In the genomic region with DNA sequence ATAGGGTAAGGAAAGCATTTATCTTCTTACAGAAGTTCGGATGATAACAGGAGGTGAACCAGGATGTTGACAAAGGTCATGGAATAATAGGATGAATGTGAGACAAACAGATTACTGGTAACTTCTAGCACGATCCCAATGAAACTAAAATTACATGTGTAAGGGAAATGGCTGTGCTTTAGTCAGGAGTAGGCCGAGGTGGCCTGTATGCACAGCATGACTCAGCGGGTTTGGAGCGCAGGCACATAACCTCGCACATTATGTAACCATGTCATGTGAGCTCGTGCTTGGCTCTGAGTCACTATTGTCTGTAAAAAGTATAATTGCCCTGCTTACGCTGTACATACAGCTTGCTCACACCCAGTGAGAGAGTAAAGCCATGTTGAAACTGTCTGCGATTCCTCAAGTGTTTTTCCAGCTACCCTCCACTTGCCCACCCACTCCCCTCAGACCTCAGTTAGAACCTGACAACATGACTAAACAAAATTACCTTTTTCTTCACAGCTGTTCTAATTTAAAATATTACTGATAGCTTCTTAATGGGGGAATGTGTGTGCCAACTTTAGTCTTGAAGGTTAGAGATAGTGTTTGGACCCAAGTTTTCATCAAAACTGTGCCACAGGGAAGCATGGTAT, we compare ENCODE assay signal across 2 cellular contexts.
TF ChIP-seq lines count a peak whose summit lies in the region.

No MANE protein-coding gene starts in this region.

TF ChIP-seq in HCT116, 20 proteins besides CTCF, POLR2A, EP300 and RAD21:
- TF ChIP-seq EZH2 (IDR thresholded peaks at IDR 0.05) (no peak), CBX3 (IDR thresholded peaks at IDR 0.05; ENCODE audit: low read depth) (peak; percentile 65; the same call in 1 of the 2 replicates)

TF ChIP-seq in WTC11, 78 proteins besides CTCF, POLR2A, EP300 and RAD21:
- TF ChIP-seq NR1H2 (CRISPR knock-in tag; IDR thresholded peaks at IDR 0.05) (no peak), RELA (CRISPR knock-in tag; IDR thresholded peaks at IDR 0.05; ENCODE audit: borderline replicate concordance) (no peak), ZNF416 (CRISPR knock-in tag; IDR thresholded peaks at IDR 0.05) (no peak), NFYB (CRISPR knock-in tag; conservative IDR thresholded peaks at IDR 0.05; ENCODE audit: low read depth) (no peak), GRHL2 (CRISPR knock-in tag; IDR thresholded peaks at IDR 0.05; ENCODE audit: insufficient replicate concordance, severe bottlenecking) (no peak), ZBTB43 (CRISPR knock-in tag; IDR thresholded peaks at IDR 0.05) (no peak), FOXP1 (CRISPR knock-in tag; IDR thresholded peaks at IDR 0.05; ENCODE audit: borderline replicate concordance) (no peak), NFE2L1 (CRISPR knock-in tag; IDR thresholded peaks at IDR 0.05) (no peak), JAZF1 (CRISPR knock-in tag; IDR thresholded peaks at IDR 0.05) (no peak), TCF7 (CRISPR knock-in tag; IDR thresholded peaks at IDR 0.05; ENCODE audit: low read depth) (no peak), NR2C2 (CRISPR knock-in tag; IDR thresholded peaks at IDR 0.05) (no peak), KAT7 (CRISPR knock-in tag; IDR thresholded peaks at IDR 0.05; ENCODE audit: borderline replicate concordance) (no peak), E2F4 (CRISPR knock-in tag; IDR thresholded peaks at IDR 0.05; ENCODE audit: borderline replicate concordance, low read depth) (no peak)
- TF ChIP-seq, protein P1, sequence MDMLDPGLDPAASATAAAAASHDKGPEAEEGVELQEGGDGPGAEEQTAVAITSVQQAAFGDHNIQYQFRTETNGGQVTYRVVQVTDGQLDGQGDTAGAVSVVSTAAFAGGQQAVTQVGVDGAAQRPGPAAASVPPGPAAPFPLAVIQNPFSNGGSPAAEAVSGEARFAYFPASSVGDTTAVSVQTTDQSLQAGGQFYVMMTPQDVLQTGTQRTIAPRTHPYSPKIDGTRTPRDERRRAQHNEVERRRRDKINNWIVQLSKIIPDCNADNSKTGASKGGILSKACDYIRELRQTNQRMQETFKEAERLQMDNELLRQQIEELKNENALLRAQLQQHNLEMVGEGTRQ (CRISPR knock-in tag; IDR thresholded peaks at IDR 0.05): no peak
- TF ChIP-seq, protein P2, sequence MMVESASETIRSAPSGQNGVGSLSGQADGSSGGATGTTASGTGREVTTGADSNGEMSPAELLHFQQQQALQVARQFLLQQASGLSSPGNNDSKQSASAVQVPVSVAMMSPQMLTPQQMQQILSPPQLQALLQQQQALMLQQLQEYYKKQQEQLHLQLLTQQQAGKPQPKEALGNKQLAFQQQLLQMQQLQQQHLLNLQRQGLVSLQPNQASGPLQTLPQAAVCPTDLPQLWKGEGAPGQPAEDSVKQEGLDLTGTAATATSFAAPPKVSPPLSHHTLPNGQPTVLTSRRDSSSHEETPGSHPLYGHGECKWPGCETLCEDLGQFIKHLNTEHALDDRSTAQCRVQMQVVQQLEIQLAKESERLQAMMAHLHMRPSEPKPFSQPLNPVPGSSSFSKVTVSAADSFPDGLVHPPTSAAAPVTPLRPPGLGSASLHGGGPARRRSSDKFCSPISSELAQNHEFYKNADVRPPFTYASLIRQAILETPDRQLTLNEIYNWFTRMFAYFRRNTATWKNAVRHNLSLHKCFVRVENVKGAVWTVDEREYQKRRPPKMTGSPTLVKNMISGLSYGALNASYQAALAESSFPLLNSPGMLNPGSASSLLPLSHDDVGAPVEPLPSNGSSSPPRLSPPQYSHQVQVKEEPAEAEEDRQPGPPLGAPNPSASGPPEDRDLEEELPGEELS (CRISPR knock-in tag; IDR thresholded peaks at IDR 0.05): no peak
- TF ChIP-seq, protein P3, sequence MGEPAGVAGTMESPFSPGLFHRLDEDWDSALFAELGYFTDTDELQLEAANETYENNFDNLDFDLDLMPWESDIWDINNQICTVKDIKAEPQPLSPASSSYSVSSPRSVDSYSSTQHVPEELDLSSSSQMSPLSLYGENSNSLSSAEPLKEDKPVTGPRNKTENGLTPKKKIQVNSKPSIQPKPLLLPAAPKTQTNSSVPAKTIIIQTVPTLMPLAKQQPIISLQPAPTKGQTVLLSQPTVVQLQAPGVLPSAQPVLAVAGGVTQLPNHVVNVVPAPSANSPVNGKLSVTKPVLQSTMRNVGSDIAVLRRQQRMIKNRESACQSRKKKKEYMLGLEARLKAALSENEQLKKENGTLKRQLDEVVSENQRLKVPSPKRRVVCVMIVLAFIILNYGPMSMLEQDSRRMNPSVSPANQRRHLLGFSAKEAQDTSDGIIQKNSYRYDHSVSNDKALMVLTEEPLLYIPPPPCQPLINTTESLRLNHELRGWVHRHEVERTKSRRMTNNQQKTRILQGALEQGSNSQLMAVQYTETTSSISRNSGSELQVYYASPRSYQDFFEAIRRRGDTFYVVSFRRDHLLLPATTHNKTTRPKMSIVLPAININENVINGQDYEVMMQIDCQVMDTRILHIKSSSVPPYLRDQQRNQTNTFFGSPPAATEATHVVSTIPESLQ (CRISPR knock-in tag; IDR thresholded peaks at IDR 0.05): no peak
- TF ChIP-seq, protein P4, sequence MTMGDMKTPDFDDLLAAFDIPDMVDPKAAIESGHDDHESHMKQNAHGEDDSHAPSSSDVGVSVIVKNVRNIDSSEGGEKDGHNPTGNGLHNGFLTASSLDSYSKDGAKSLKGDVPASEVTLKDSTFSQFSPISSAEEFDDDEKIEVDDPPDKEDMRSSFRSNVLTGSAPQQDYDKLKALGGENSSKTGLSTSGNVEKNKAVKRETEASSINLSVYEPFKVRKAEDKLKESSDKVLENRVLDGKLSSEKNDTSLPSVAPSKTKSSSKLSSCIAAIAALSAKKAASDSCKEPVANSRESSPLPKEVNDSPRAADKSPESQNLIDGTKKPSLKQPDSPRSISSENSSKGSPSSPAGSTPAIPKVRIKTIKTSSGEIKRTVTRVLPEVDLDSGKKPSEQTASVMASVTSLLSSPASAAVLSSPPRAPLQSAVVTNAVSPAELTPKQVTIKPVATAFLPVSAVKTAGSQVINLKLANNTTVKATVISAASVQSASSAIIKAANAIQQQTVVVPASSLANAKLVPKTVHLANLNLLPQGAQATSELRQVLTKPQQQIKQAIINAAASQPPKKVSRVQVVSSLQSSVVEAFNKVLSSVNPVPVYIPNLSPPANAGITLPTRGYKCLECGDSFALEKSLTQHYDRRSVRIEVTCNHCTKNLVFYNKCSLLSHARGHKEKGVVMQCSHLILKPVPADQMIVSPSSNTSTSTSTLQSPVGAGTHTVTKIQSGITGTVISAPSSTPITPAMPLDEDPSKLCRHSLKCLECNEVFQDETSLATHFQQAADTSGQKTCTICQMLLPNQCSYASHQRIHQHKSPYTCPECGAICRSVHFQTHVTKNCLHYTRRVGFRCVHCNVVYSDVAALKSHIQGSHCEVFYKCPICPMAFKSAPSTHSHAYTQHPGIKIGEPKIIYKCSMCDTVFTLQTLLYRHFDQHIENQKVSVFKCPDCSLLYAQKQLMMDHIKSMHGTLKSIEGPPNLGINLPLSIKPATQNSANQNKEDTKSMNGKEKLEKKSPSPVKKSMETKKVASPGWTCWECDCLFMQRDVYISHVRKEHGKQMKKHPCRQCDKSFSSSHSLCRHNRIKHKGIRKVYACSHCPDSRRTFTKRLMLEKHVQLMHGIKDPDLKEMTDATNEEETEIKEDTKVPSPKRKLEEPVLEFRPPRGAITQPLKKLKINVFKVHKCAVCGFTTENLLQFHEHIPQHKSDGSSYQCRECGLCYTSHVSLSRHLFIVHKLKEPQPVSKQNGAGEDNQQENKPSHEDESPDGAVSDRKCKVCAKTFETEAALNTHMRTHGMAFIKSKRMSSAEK (CRISPR knock-in tag; IDR thresholded peaks at IDR 0.05; ENCODE audit: borderline replicate concordance): no peak
- TF ChIP-seq, protein P5, sequence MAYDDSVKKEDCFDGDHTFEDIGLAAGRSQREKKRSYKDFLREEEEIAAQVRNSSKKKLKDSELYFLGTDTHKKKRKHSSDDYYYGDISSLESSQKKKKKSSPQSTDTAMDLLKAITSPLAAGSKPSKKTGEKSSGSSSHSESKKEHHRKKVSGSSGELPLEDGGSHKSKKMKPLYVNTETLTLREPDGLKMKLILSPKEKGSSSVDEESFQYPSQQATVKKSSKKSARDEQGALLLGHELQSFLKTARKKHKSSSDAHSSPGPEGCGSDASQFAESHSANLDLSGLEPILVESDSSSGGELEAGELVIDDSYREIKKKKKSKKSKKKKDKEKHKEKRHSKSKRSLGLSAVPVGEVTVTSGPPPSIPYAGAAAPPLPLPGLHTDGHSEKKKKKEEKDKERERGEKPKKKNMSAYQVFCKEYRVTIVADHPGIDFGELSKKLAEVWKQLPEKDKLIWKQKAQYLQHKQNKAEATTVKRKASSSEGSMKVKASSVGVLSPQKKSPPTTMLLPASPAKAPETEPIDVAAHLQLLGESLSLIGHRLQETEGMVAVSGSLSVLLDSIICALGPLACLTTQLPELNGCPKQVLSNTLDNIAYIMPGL (CRISPR knock-in tag; IDR thresholded peaks at IDR 0.05): no peak
